In the genomic region with DNA sequence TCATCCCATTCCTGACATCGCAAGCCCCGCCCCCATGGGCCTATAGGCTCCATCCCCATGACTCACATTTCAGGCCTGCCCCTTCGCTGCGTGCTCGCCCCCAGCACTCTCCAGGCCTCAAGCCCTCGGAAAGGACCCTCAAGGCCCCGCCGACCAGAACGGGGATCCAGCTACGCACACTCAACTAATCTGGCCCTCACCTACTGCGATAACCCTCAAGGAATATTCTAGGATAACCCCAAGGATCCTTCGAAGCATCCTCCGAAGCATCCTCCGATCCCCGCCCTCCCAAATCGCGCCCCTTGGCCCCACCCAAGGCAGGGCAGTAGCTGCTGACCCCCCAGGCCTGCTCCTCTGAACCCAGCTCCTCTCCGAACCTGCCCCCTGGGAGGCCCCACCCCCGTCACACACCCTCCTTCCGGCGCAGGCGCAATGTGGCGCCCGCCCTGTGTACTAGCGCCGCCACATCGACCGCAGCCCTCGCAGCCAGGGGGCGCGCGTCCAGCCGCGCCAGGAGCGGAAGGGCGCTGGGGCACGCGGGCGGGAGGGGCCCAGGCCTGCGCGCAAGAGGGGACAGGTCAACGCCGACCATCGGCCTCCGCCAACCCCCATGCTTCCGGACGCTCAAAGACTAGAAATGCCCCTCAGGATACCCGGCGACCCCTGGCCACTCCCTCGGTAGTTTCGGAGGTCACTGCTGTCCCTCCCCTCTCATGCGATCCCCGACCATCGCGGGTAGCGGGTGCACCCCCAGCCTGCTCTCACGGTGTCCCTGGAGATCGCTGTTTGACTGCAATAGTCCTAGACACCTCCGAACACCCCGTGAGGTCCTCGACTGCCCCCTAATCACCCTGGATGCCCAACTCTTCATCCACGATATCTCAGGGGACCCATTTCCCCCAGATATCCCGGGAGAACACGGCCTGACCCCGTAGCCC, we compare ENCODE assay signal across 6 cellular contexts.
DNase-seq lines count a peak whose midpoint lies in the region; ATAC-seq and TF ChIP-seq lines count a peak whose summit lies in the region.

No MANE protein-coding gene starts in this region.

- DNase-seq in AG09319 (ENCODE audit: extremely low read depth, low read depth) (peak; percentile 62), NCI-H1092 (lab: John Stamatoyannopoulos, UW) (peak; percentile 87), epithelial cell of prostate (ENCODE audit: low read depth, low spot score) (no peak), posterior cingulate gyrus (peak; percentile 70 to 98 (median 84))

- peak overlapping the region; percentile 85 for H3K27ac ChIP-seq in epithelial cell of prostate

- ATAC-seq in GM21423 (IDR thresholded peaks at IDR 0.05; ENCODE audit: unreplicated experiment): peak; percentile 84
- peak; percentile 91 to 92 for ATAC-seq in activated CD4-positive, CD25-positive, alpha-beta regulatory T cell treated with anti-CD3 and anti-CD28 coated beads, Interleukin-2, amount 50 U/mL, for 24 hours

- TF ChIP-seq CTCF in AG09319 (IDR thresholded peaks at IDR 0.05; ENCODE audit: low read depth, low read length): peak; percentile 49

- intact Hi-C loops in posterior cingulate gyrus (cut with DNase I): no loop called here
